8 cellular contexts compared by ENCODE assay signal in genomic region chr12:89346741-89347324, GRCh38. TPM values are rescaled to one million over a fixed set of nuclear protein-coding genes. Genes with fewer than 3 reads are reported as not detected.
DNase-seq lines count a peak whose midpoint lies in the region; ATAC-seq and TF ChIP-seq lines count a peak whose summit lies in the region.

No MANE protein-coding gene starts in this region.

- peaks cover 63% of the 10 kb centered on the region for H3K4me1 Mint-ChIP-seq in activated T-helper 1 cell treated with anti-CD3 and anti-CD28 coated beads, Interleukin-12 subunit alpha, Interleukin-12 subunit beta, Interleukin-2, Interleukin-4 antibody, amounts not matched to agents 30 ng/mL and 10 ng/mL and 1 ng/mL, durations not matched to agents 14 hours and 24 hours and 36 hours (ENCODE audit: low read depth)
- peaks cover 53% of the 10 kb centered on the region for H3K4me1 Mint-ChIP-seq in stimulated activated memory B cell treated with anti-CD40 and anti-IgM and Interleukin-4, amounts not matched to agents 10 μg/mL and 1 μg/mL and 100 μg/mL, for 72 hours

- H3K36me3 ChIP-seq in right atrium auricular region = peaks cover 22% of the 10 kb centered on the region
- H3K36me3 ChIP-seq in thyroid gland = peaks cover 4 to 10% of the 10 kb centered on the region in 2 donors

- H3K9me3 ChIP-seq in right atrium auricular region (no peaks in the 10 kb centered on the region), thyroid gland (no peaks in the 10 kb centered on the region)

- TF ChIP-seq CTCF in right atrium auricular region (IDR thresholded peaks at IDR 0.05) (no peak), thyroid gland (IDR thresholded peaks at IDR 0.05) (no peak)

- H3K4me1 ChIP-seq in right atrium auricular region = peaks cover 0 to 63% of the 10 kb centered on the region in 2 donors
- H3K4me1 ChIP-seq in thyroid gland = peaks cover 0 to 36% of the 10 kb centered on the region in 2 donors

- peaks cover 2% of the 10 kb centered on the region for H3K9me3 Mint-ChIP-seq in activated T-helper 1 cell treated with anti-CD3 and anti-CD28 coated beads, Interleukin-12 subunit alpha, Interleukin-12 subunit beta, Interleukin-2, Interleukin-4 antibody, amounts not matched to agents 30 ng/mL and 10 ng/mL and 1 ng/mL, durations not matched to agents 14 hours and 24 hours and 36 hours
- H3K9me3 Mint-ChIP-seq in stimulated activated memory B cell treated with anti-CD40 and anti-IgM and Interleukin-4, amounts not matched to agents 10 μg/mL and 1 μg/mL and 100 μg/mL, for 72 hours = no peaks in the 10 kb centered on the region

- H3K36me3 Mint-ChIP-seq in activated T-helper 1 cell treated with anti-CD3 and anti-CD28 coated beads, Interleukin-12 subunit alpha, Interleukin-12 subunit beta, Interleukin-2, Interleukin-4 antibody, amounts not matched to agents 30 ng/mL and 10 ng/mL and 1 ng/mL, durations not matched to agents 14 hours and 24 hours and 36 hours (ENCODE audit: low read depth) = peaks cover 56% of the 10 kb centered on the region
- no peaks in the 10 kb centered on the region for H3K36me3 Mint-ChIP-seq in stimulated activated memory B cell treated with anti-CD40 and anti-IgM and Interleukin-4, amounts not matched to agents 10 μg/mL and 1 μg/mL and 100 μg/mL, for 72 hours

- intact Hi-C loops in activated T-helper 1 cell treated with anti-CD3 and anti-CD28 coated beads, Interleukin-12 subunit alpha, Interleukin-12 subunit beta, Interleukin-2, Interleukin-4 antibody, amounts not matched to agents 30 ng/mL and 10 ng/mL and 1 ng/mL, durations not matched to agents 14 hours and 24 hours and 36 hours (cut with micrococcal nuclease) = loop anchor here (1.0 to 5.0 kb wide), 2 partner anchors 40 to 209 kb away; no protein-coding TSS in a partner anchor
- intact Hi-C loops in thyroid gland (cut with DNase I) = no loop called here

- H3K27ac ChIP-seq in right atrium auricular region (peak overlapping the region; percentile 30 to 31), thyroid gland (no peak overlapping the region)

- WGBS in thyroid gland, 2 donors = 54 to 62% methylated on average over 8 of the region's 8 CpGs

- peak; percentile 61 for DNase-seq in A172 (ENCODE audit: low spot score)
- peak; percentile 37 for DNase-seq in M059J (ENCODE audit: low read depth)
- no peak for DNase-seq in activated T-helper 1 cell treated with anti-CD3 and anti-CD28 coated beads, Interleukin-12 subunit alpha, Interleukin-12 subunit beta, Interleukin-2, Interleukin-4 antibody, amounts not matched to agents 30 ng/mL and 10 ng/mL and 1 ng/mL, durations not matched to agents 14 hours and 24 hours and 36 hours (ENCODE audit: low spot score)
- DNase-seq in right atrium auricular region (ENCODE audit: low spot score) = peak; percentile 73
- DNase-seq in thyroid gland = no peak
- no peak for DNase-seq in T-helper 9 cell

- no peak for TF ChIP-seq POLR2A in thyroid gland (IDR thresholded peaks at IDR 0.05)

- H3K27ac Mint-ChIP-seq in activated T-helper 1 cell treated with anti-CD3 and anti-CD28 coated beads, Interleukin-12 subunit alpha, Interleukin-12 subunit beta, Interleukin-2, Interleukin-4 antibody, amounts not matched to agents 30 ng/mL and 10 ng/mL and 1 ng/mL, durations not matched to agents 14 hours and 24 hours and 36 hours = peak overlapping the region; percentile 88
- peak overlapping the region; percentile 15 for H3K27ac Mint-ChIP-seq in stimulated activated memory B cell treated with anti-CD40 and anti-IgM and Interleukin-4, amounts not matched to agents 10 μg/mL and 1 μg/mL and 100 μg/mL, for 72 hours

- peak; percentile 7 for ATAC-seq in GM18909 (IDR thresholded peaks at IDR 0.05; ENCODE audit: poor library complexity, unreplicated experiment)
- no peak for ATAC-seq in stimulated activated memory B cell treated with anti-CD40 and anti-IgM and Interleukin-4, amounts not matched to agents 10 μg/mL and 1 μg/mL and 100 μg/mL, for 72 hours

- H3K27me3 ChIP-seq in right atrium auricular region (no peaks in the 10 kb centered on the region), thyroid gland (no peaks in the 10 kb centered on the region)

- H3K4me3 ChIP-seq in right atrium auricular region (no peak overlapping the region), thyroid gland (replicated peaks in 1 of 3) (no peak overlapping the region)

- peak overlapping the region; percentile 80 for H3K4me3 Mint-ChIP-seq in activated T-helper 1 cell treated with anti-CD3 and anti-CD28 coated beads, Interleukin-12 subunit alpha, Interleukin-12 subunit beta, Interleukin-2, Interleukin-4 antibody, amounts not matched to agents 30 ng/mL and 10 ng/mL and 1 ng/mL, durations not matched to agents 14 hours and 24 hours and 36 hours
- H3K4me3 Mint-ChIP-seq in stimulated activated memory B cell treated with anti-CD40 and anti-IgM and Interleukin-4, amounts not matched to agents 10 μg/mL and 1 μg/mL and 100 μg/mL, for 72 hours = peak overlapping the region; percentile 70

- H3K27me3 Mint-ChIP-seq in activated T-helper 1 cell treated with anti-CD3 and anti-CD28 coated beads, Interleukin-12 subunit alpha, Interleukin-12 subunit beta, Interleukin-2, Interleukin-4 antibody, amounts not matched to agents 30 ng/mL and 10 ng/mL and 1 ng/mL, durations not matched to agents 14 hours and 24 hours and 36 hours (ENCODE audit: insufficient read depth) = no peaks in the 10 kb centered on the region
- peaks cover 9% of the 10 kb centered on the region for H3K27me3 Mint-ChIP-seq in stimulated activated memory B cell treated with anti-CD40 and anti-IgM and Interleukin-4, amounts not matched to agents 10 μg/mL and 1 μg/mL and 100 μg/mL, for 72 hours

RNA-seq across cellular contexts. Expression of gene DUSP6, which starts 5.5 kb away (rescaled TPM):
- 8.1 and 9.4 TPM in 2 replicates for total RNA-seq in A172 (2014; rRNA removed; shearing (Covaris generic))
- 14.6 and 24.0 TPM in 2 replicates for total RNA-seq in M059J (2014; rRNA removed; shearing (Covaris generic))
- 108 and 115 TPM in 2 replicates for total RNA-seq in activated T-helper 1 cell treated with anti-CD3 and anti-CD28 coated beads, Interleukin-12 subunit alpha, Interleukin-12 subunit beta, Interleukin-2, Interleukin-4 antibody, amounts not matched to agents 30 ng/mL and 10 ng/mL and 1 ng/mL, durations not matched to agents 14 hours and 24 hours and 36 hours
- total RNA-seq in right atrium auricular region (10 to 100 TPM; 25.7 to 54.1 TPM), thyroid gland (10 to 100 TPM; 31.0 to 40.2 (median 33.8) TPM)

Comparison
In these comparisons a context has a peak if more than half of its experiments do, and no peak if none do; other contexts are left out.
1. DNase-seq: peak in A172 (single experiment), M059J (single experiment) and right atrium auricular region (single experiment); none in activated T-helper 1 cell treated with anti-CD3 and anti-CD28 coated beads, Interleukin-12 subunit alpha, Interleukin-12 subunit beta, Interleukin-2, Interleukin-4 antibody, amounts not matched to agents 30 ng/mL and 10 ng/mL and 1 ng/mL, durations not matched to agents 14 hours and 24 hours and 36 hours (single experiment), thyroid gland (0 of 2) and T-helper 9 cell (single experiment).
2. H3K27ac ChIP-seq: peak in right atrium auricular region (2 of 2); none in thyroid gland (0 of 3).